Comparison of ENCODE assay signal across 8 cellular contexts in genomic region chr4:159267023-159267939, GRCh38.
DNase-seq lines count a peak whose midpoint lies in the region; ATAC-seq and TF ChIP-seq lines count a peak whose summit lies in the region.
"Had no signal": no experiment of that assay in that cellular context is flagged by ENCODE, and none has a peak within 500 bp of the region (broad histone marks: within the 10 kb centered on the region; RNA-seq: fewer than 3 reads in every experiment).

No MANE protein-coding gene starts in this region.

- DNase-seq in inferior parietal cortex (ENCODE audit: extremely low spot score), result peak; percentile 68
- peak in 15 of 49 donors; percentile 10 to 61 (median 31) for DNase-seq in substantia nigra (lab: John Stamatoyannopoulos, UW)
- no peak for DNase-seq in UCSD-AML1 (lab: John Stamatoyannopoulos, UW; ENCODE audit: unreplicated experiment)
- DNase-seq: activated B cell treated with CpG ODN at 0.5 μM for 24 hours had no signal

- H3K4me3 ChIP-seq in WI38 (ENCODE audit: low read depth, low read length), result peak overlapping the region; percentile 41

- ATAC-seq in GM21526 (IDR thresholded peaks at IDR 0.05; ENCODE audit: low FRiP score, unreplicated experiment) (peak; percentile 62), GM21381 (IDR thresholded peaks at IDR 0.05; ENCODE audit: unreplicated experiment) (no peak), HG03457 (IDR thresholded peaks at IDR 0.05; ENCODE audit: unreplicated experiment) (no peak)

- no peak for TF ChIP-seq CTCF in WI38 (IDR thresholded peaks at IDR 0.05; ENCODE audit: low read depth, low read length)

- H3K27ac ChIP-seq in substantia nigra (ENCODE audit: low read depth, low read length, poor library complexity, severe bottlenecking), result peak overlapping the region; percentile 42
